In genomic region chr9:75414367-75415160, GRCh38 we compare ENCODE assay signal across 13 cellular contexts.
"Had no signal": no experiment of that assay in that cellular context is flagged by ENCODE, and none has a peak within 500 bp of the region (broad histone marks: within the 10 kb centered on the region; RNA-seq: fewer than 3 reads in every experiment).

No MANE protein-coding gene starts in this region.

- H3K9me3 ChIP-seq: pancreas, spleen, upper lobe of left lung had no signal

- H3K27me3 ChIP-seq: pancreas, spleen, upper lobe of left lung had no signal

- ATAC-seq: activated CD4-positive, CD25-positive, alpha-beta regulatory T cell treated with anti-CD3 and anti-CD28 coated beads, Interleukin-2, amount 50 U/mL, for 24 hours; effector memory CD8-positive, alpha-beta T cell; natural killer cell treated with Interleukin-12 subunit alpha and Interleukin-12 subunit beta and Interleukin-15 and Interleukin-18, amount 100 ng/mL, for 72 hours; right cardiac atrium had no signal

- FAIRE-seq: pancreas had no signal

- H3K36me3 ChIP-seq: pancreas, spleen, upper lobe of left lung had no signal

- H3K27ac ChIP-seq: epithelial cell of prostate, pancreas, spleen, upper lobe of left lung had no signal

- DNase-seq: effector memory CD8-positive, alpha-beta T cell; hypothalamus; pancreas; right cardiac atrium; spleen; stimulated activated CD4-positive, alpha-beta T cell treated with anti-CD3 and anti-CD28 coated beads, Interleukin-1b, Interleukin-23, amount 100 ng/mL, for 48 hours; stimulated activated naive CD4-positive, alpha-beta T cell; substantia nigra; upper lobe of left lung had no signal

- H3K4me1 ChIP-seq: pancreas, spleen, upper lobe of left lung had no signal

- H3K4me3 ChIP-seq: lung, pancreas, spleen, upper lobe of left lung had no signal
